ENCODE assay signal across 20 cellular contexts in the genomic region with DNA sequence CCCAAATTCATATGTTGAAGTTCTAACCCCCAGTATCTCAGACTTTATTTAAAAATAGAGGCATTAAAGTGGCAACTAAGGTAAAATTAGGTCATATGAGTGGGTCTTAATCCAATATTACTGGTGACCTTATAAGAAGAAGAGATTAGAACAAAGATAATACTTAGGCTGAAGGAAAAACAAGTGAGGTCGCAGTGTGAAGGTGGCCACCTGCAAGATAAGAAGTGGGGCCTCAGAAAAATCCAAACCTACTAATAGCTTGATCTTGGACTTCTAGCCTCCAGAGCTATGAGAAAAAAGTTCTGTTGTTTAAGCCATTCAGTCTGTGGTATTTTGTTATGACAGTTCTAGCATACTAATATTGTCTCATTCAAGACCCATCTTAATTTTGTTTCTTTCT.
DNase-seq lines count a peak whose midpoint lies in the region; ATAC-seq, FAIRE-seq and TF ChIP-seq lines count a peak whose summit lies in the region.
"Had no signal": no experiment of that assay in that cellular context is flagged by ENCODE, and none has a peak within 500 bp of the region (broad histone marks: within the 10 kb centered on the region; RNA-seq: fewer than 3 reads in every experiment).

No MANE protein-coding gene starts in this region.

- no peaks in the 10 kb centered on the region for H3K27me3 ChIP-seq in body of pancreas
- H3K27me3 ChIP-seq in pancreas, result no peaks in the 10 kb centered on the region
- H3K27me3 ChIP-seq: BLaER1 treated with 17β-estradiol and CSF1 and Interleukin-3, amounts not matched to agents 10 nM and 100 nM had no signal

- ATAC-seq in body of pancreas, result peak; percentile 90
- ATAC-seq in pancreas, result peak; percentile 80 to 94 (median 90)
- no peak for ATAC-seq in activated T-helper 17 cell treated with anti-CD3 and anti-CD28 coated beads, Interleukin-2, amount 50 U/mL, for 72 hours (replicated peaks)
- ATAC-seq: A549; CD8-positive, alpha-beta T cell had no signal

- no peaks in the 10 kb centered on the region for H3K36me3 Mint-ChIP-seq in activated T-helper 17 cell treated with anti-CD3 and anti-CD28 coated beads, Interleukin-2, amount 50 U/mL, for 72 hours (ENCODE audit: low read depth)
- H3K36me3 Mint-ChIP-seq: CD8-positive, alpha-beta T cell had no signal

- no peaks in the 10 kb centered on the region for H3K4me1 Mint-ChIP-seq in activated T-helper 17 cell treated with anti-CD3 and anti-CD28 coated beads, Interleukin-2, amount 50 U/mL, for 72 hours
- H3K4me1 Mint-ChIP-seq: B cell had no signal

- H3K27ac ChIP-seq in body of pancreas, result peak overlapping the region in 3 of 4 donors; percentile 61 to 71 (median 63)
- H3K27ac ChIP-seq in pancreas, result peak overlapping the region in 1 of 4 donors; percentile 22
- H3K27ac ChIP-seq: 22Rv1; A549; BLaER1 treated with 17β-estradiol and CSF1 and Interleukin-3, amounts not matched to agents 10 nM and 100 nM; C4-2B had no signal

- TF ChIP-seq CTCF in body of pancreas (IDR thresholded peaks at IDR 0.05) (no peak), pancreas (IDR thresholded peaks at IDR 0.05) (no peak)

- WGBS in body of pancreas, 2 donors, result 28 to 42% methylated on average over 1 of the region's 1 CpG
- 22 to 46% methylated on average over 1 of the region's 1 CpG for WGBS in pancreas, 2 donors

- H3K4me1 ChIP-seq in body of pancreas (peaks cover 28% of the 10 kb centered on the region), pancreas (no peaks in the 10 kb centered on the region)
- H3K4me1 ChIP-seq: A549; BLaER1 treated with 17β-estradiol and CSF1 and Interleukin-3, amounts not matched to agents 10 nM and 100 nM; Caco-2 had no signal

- no peak overlapping the region for H3K27ac Mint-ChIP-seq in activated T-helper 17 cell treated with anti-CD3 and anti-CD28 coated beads, Interleukin-2, amount 50 U/mL, for 72 hours
- H3K27ac Mint-ChIP-seq: B cell; CD4-positive, alpha-beta T cell; CD8-positive, alpha-beta T cell had no signal

- intact Hi-C loops in body of pancreas (cut with DNase I), result no loop called here
- intact Hi-C loops in pancreas (cut with DNase I), result no loop called here

- DNase-seq in NCI-H82 (lab: John Stamatoyannopoulos, UW) (peak; percentile 91), body of pancreas (peak; percentile 40 to 73 (median 54)), pancreas (peak in 2 of 6 donors; percentile 49 to 50), superior temporal gyrus (ENCODE audit: extremely low spot score) (no peak)
- DNase-seq: AML-193; Caco-2; Calu3; CD4-positive, alpha-beta T cell; CD8-positive, alpha-beta T cell; DMS79 treated with DMSO at 0.1 percent for 48 hours; GF-D8 had no signal

- no peak for TF ChIP-seq POLR2A in body of pancreas (IDR thresholded peaks at IDR 0.05)

- H3K36me3 ChIP-seq in body of pancreas (replicated peaks in 1 of 2; ENCODE audit: insufficient read depth in 1 of 2, low read depth in 2 of 2), result no peaks in the 10 kb centered on the region
- H3K36me3 ChIP-seq in pancreas, result no peaks in the 10 kb centered on the region
- H3K36me3 ChIP-seq: BLaER1 treated with 17β-estradiol and CSF1 and Interleukin-3, amounts not matched to agents 10 nM and 100 nM had no signal

- no peak overlapping the region for H3K4me3 Mint-ChIP-seq in activated T-helper 17 cell treated with anti-CD3 and anti-CD28 coated beads, Interleukin-2, amount 50 U/mL, for 72 hours
- H3K4me3 Mint-ChIP-seq: B cell; CD4-positive, alpha-beta T cell; CD8-positive, alpha-beta T cell had no signal

- no peak for FAIRE-seq in pancreas (lab: Jason Lieb, UNC)
- FAIRE-seq: A549, D721Med, G401.6, GM12891 had no signal

- H3K4me3 ChIP-seq in body of pancreas (no peak overlapping the region), pancreas (no peak overlapping the region)
- H3K4me3 ChIP-seq: A549; BLaER1 treated with 17β-estradiol and CSF1 and Interleukin-3, amounts not matched to agents 10 nM and 100 nM had no signal

- no peaks in the 10 kb centered on the region for H3K9me3 Mint-ChIP-seq in activated T-helper 17 cell treated with anti-CD3 and anti-CD28 coated beads, Interleukin-2, amount 50 U/mL, for 72 hours
- H3K9me3 Mint-ChIP-seq: CD4-positive, alpha-beta T cell; CD8-positive, alpha-beta T cell had no signal

- H3K9me3 ChIP-seq in body of pancreas (no peaks in the 10 kb centered on the region), pancreas (no peaks in the 10 kb centered on the region)
- H3K9me3 ChIP-seq: A549; BLaER1 treated with 17β-estradiol and CSF1 and Interleukin-3, amounts not matched to agents 10 nM and 100 nM; Caco-2 had no signal

- H3K27me3 Mint-ChIP-seq in activated T-helper 17 cell treated with anti-CD3 and anti-CD28 coated beads, Interleukin-2, amount 50 U/mL, for 72 hours, result no peaks in the 10 kb centered on the region
- H3K27me3 Mint-ChIP-seq: B cell; CD4-positive, alpha-beta T cell had no signal
